In the genomic region with DNA sequence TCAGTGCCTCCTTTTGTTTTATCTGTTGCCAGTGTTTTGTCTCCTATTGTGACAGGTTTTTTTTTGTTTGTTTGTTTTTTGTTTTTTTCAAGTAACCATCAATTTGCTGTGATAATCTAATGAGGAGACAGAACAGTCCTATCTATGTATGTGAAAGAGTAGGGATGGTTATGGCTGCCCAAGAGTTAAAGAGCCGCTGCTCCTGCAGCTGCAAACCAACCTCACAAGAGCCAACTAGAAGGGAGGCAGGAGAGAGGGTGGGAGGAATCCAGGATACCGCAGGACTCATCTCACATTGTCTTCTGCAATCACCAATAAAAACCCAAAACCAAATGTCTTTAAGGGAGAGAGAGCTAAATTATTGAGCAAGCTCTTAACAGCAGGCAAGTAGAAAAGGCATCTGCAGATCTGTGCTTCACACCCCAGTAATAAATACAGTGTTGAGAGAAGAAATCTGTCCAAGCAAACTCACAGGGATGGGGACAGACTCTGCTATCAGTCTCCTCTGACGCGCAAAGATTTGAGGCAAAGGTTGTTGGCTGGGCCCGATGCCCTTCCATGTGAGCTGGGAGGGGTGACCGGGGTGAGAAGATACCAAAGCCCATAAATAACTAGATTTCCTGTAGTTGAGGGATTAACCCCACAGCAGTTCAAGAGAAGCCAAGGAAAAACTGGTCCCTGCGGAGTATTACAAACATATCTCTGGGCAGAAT, we compare ENCODE assay signal across 23 cellular contexts.
DNase-seq lines count a peak whose midpoint lies in the region; ATAC-seq and TF ChIP-seq lines count a peak whose summit lies in the region.
"Had no signal": no experiment of that assay in that cellular context is flagged by ENCODE, and none has a peak within 500 bp of the region (broad histone marks: within the 10 kb centered on the region; RNA-seq: fewer than 3 reads in every experiment).

No MANE protein-coding gene starts in this region.

- H3K23ac ChIP-seq in trophoblast cell (ENCODE audit: low read length) = no peak overlapping the region

- H3K27ac ChIP-seq in ectodermal cell (ENCODE audit: insufficient read depth, low read depth, low read length, poor library complexity, severe bottlenecking) = peak overlapping the region; percentile 17
- H3K27ac ChIP-seq in left ventricle myocardium inferior (replicated peaks) = peak overlapping the region; percentile 18
- H3K27ac ChIP-seq in trophoblast cell (ENCODE audit: low read depth, low read length) = no peak overlapping the region
- H3K27ac ChIP-seq: BLaER1 treated with 17β-estradiol and CSF1 and Interleukin-3, amounts not matched to agents 10 nM and 100 nM; brain microvascular endothelial cell; Peyer's patch; stomach; transverse colon had no signal

- TF ChIP-seq CTCF in left ventricle myocardium inferior (IDR thresholded peaks at IDR 0.05; ENCODE audit: borderline replicate concordance) = no peak

- H2BK12ac ChIP-seq in trophoblast cell (ENCODE audit: low read length) = peak overlapping the region; percentile 10

- H3K9me3 ChIP-seq in ectodermal cell (ENCODE audit: control insufficient read depth, low read length) (peaks cover under 1% of the 10 kb centered on the region), left ventricle myocardium inferior (replicated peaks) (peaks cover 4% of the 10 kb centered on the region), trophoblast cell (ENCODE audit: insufficient read depth, low read depth, low read length) (no peaks in the 10 kb centered on the region)
- H3K9me3 ChIP-seq: Caco-2, Peyer's patch, transverse colon had no signal

- no peak overlapping the region for H4K12ac ChIP-seq in trophoblast cell (ENCODE audit: low read depth, low read length)

- H3K79me1 ChIP-seq in trophoblast cell (ENCODE audit: low read length) = peaks cover 2% of the 10 kb centered on the region

- H3K36me3 ChIP-seq in ectodermal cell (ENCODE audit: control insufficient read depth, insufficient read depth, low read length) (peaks cover 4% of the 10 kb centered on the region), left ventricle myocardium inferior (no peaks in the 10 kb centered on the region), trophoblast cell (ENCODE audit: control insufficient read depth in 1 of 2, insufficient read depth in 2 of 2, low read length in 2 of 2) (no peaks in the 10 kb centered on the region)
- H3K36me3 ChIP-seq: BLaER1 treated with 17β-estradiol and CSF1 and Interleukin-3, amounts not matched to agents 10 nM and 100 nM; brain microvascular endothelial cell; Peyer's patch; stomach; transverse colon had no signal

- 82 to 90% methylated on average over 6 to 7 of the region's 7 CpGs for WGBS in ectodermal cell, 2 experiments
- no CpG with 5 or more reads among the region's 7 CpGs for WGBS in trophoblast cell (ENCODE audit: extremely low coverage, insufficient coverage, insufficient read length)

- H3K79me2 ChIP-seq in trophoblast cell (ENCODE audit: control insufficient read depth, insufficient read depth, low read length, poor library complexity) = no peaks in the 10 kb centered on the region

- H4K91ac ChIP-seq in trophoblast cell (ENCODE audit: low read depth, low read length) = no peak overlapping the region

- intact Hi-C loops in left ventricle myocardium inferior (cut with micrococcal nuclease) = no loop called here

- H3K18ac ChIP-seq in trophoblast cell (ENCODE audit: low read length) = no peak overlapping the region

- no peak overlapping the region for H2BK120ac ChIP-seq in trophoblast cell (ENCODE audit: insufficient read depth, low read length, poor library complexity)

- no peak overlapping the region for H2AFZ ChIP-seq in trophoblast cell (ENCODE audit: insufficient read depth, low read length, poor library complexity)

- H3K4me3 ChIP-seq in ectodermal cell (ENCODE audit: insufficient read depth, low read depth, low read length) (no peak overlapping the region), left ventricle myocardium inferior (peak overlapping the region; percentile 14), trophoblast cell (ENCODE audit: low read depth, low read length) (no peak overlapping the region)
- H3K4me3 ChIP-seq: BLaER1 treated with 17β-estradiol and CSF1 and Interleukin-3, amounts not matched to agents 10 nM and 100 nM; mucosa of descending colon; Peyer's patch; stomach; transverse colon had no signal

- peak; percentile 38 for DNase-seq in ELF-1 (ENCODE audit: low read depth, low spot score)
- peak; percentile 21 for DNase-seq in left ventricle myocardium inferior
- no peak for DNase-seq in trophoblast cell
- DNase-seq in activated CD4-positive, alpha-beta T cell treated with anti-CD3 and anti-CD28 coated beads, Interleukin-2, amount 50 U/mL, for 4 hours = no peak
- DNase-seq: activated CD4-positive, alpha-beta T cell treated with anti-CD3 and anti-CD28 coated beads, Interleukin-2, amount 10 ng/mL, durations not matched to agents 7 days and 5 days; activated naive CD8-positive, alpha-beta T cell treated with anti-CD3 and anti-CD28 coated beads, Interleukin-2, amount 10 ng/mL, durations not matched to agents 7 days and 5 days; brain microvascular endothelial cell; effector memory CD8-positive, alpha-beta T cell; GOT3; immature natural killer cell; mucosa of descending colon; nucleus accumbens; Peyer's patch; stimulated activated CD4-positive, alpha-beta T cell treated with anti-CD3 and anti-CD28 coated beads, Interleukin-4, amount 100 ng/mL, for 24 hours; stomach; T-helper 2 cell; transverse colon had no signal

- no peak overlapping the region for H3K4me2 ChIP-seq in trophoblast cell (ENCODE audit: low read length)
- H3K4me2 ChIP-seq: BLaER1 treated with 17β-estradiol and CSF1 and Interleukin-3, amounts not matched to agents 10 nM and 100 nM had no signal

- peak overlapping the region; percentile 12 for H2BK5ac ChIP-seq in trophoblast cell (ENCODE audit: low read depth, low read length, poor library complexity)

- peaks cover 15% of the 10 kb centered on the region for H3K4me1 ChIP-seq in ectodermal cell (ENCODE audit: control insufficient read depth, insufficient read depth, low read length)
- H3K4me1 ChIP-seq in left ventricle myocardium inferior = peaks cover 11% of the 10 kb centered on the region
- peaks cover 5 to 11% of the 10 kb centered on the region in 2 experiments for H3K4me1 ChIP-seq in trophoblast cell (ENCODE audit: control insufficient read depth in 1 of 2, insufficient read depth in 2 of 2, low read length in 2 of 2)
- H3K4me1 ChIP-seq: BLaER1 treated with 17β-estradiol and CSF1 and Interleukin-3, amounts not matched to agents 10 nM and 100 nM; Peyer's patch; stomach; transverse colon had no signal

- H4K8ac ChIP-seq in trophoblast cell (ENCODE audit: low read depth, low read length) = no peak overlapping the region

- ATAC-seq in GM18907 (IDR thresholded peaks at IDR 0.05; ENCODE audit: unreplicated experiment) (no peak), HG02884 (IDR thresholded peaks at IDR 0.05; ENCODE audit: unreplicated experiment) (no peak), HG03175 (IDR thresholded peaks at IDR 0.05; ENCODE audit: unreplicated experiment) (no peak)
- ATAC-seq: effector memory CD8-positive, alpha-beta T cell; mucosa of descending colon had no signal

- no peak overlapping the region for H3K9ac ChIP-seq in trophoblast cell (ENCODE audit: low read length)
- H3K9ac ChIP-seq: BLaER1 treated with 17β-estradiol and CSF1 and Interleukin-3, amounts not matched to agents 10 nM and 100 nM had no signal

- H2AK5ac ChIP-seq in trophoblast cell (ENCODE audit: low read length) = no peak overlapping the region

- no peak overlapping the region for H3K4ac ChIP-seq in trophoblast cell (ENCODE audit: low read depth, low read length)

- H3K27me3 ChIP-seq in ectodermal cell (ENCODE audit: control insufficient read depth, insufficient read depth, low read length, poor library complexity, severe bottlenecking) = no peaks in the 10 kb centered on the region
- H3K27me3 ChIP-seq in left ventricle myocardium inferior (ENCODE audit: low read depth) = no peaks in the 10 kb centered on the region
- no peaks in the 10 kb centered on the region for H3K27me3 ChIP-seq in trophoblast cell (ENCODE audit: insufficient read depth, low read length)
- H3K27me3 ChIP-seq: BLaER1 treated with 17β-estradiol and CSF1 and Interleukin-3, amounts not matched to agents 10 nM and 100 nM; brain microvascular endothelial cell; Peyer's patch; stomach; transverse colon had no signal

- H3K14ac ChIP-seq in trophoblast cell (ENCODE audit: low read length) = no peak overlapping the region

Comparison
In these comparisons a context has a peak if more than half of its experiments do, and no peak if none do; other contexts are left out.
1. DNase-seq: peak in ELF-1 (single experiment) and left ventricle myocardium inferior (single experiment); none in trophoblast cell (0 of 2) and activated CD4-positive, alpha-beta T cell treated with anti-CD3 and anti-CD28 coated beads, Interleukin-2, amount 50 U/mL, for 4 hours (0 of 2).